8 cellular contexts compared by ENCODE assay signal in the genomic region with DNA sequence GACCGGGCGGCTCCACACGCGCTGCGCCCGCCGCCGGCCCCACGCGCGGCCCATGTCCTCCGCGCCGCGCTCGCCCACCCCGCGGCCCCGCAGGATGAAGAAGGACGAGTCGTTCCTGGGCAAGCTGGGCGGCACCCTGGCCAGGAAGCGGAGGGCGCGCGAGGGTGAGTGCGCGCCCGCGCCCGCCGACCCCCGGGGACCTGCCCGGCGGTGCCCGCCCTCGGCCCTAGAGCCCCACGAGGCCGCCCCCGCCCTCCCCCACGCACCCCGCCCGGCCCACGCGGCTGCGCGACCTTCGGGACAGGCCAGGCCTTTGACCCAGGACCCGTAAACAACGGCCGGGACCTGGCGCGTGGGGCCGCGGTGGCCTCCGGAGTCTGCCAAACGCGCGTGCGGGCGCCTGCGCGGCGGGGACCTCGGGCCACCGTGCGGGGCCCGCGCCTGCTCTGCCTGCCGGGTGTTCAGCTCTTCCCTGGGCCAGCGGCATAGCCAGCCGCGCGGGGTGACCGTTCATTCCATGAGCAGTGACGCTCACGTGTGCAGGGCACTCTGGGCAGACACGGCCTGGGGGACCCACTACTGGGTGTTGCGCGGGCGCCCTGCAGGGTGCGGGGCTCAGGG. TPM values are rescaled to one million over a fixed set of nuclear protein-coding genes. Genes with fewer than 3 reads are reported as not detected.
A peak's percentile ranks its signal among the peaks of the same experiment; 100 is the strongest.
DNase-seq lines count a peak whose midpoint lies in the region; ATAC-seq lines count a peak whose summit lies in the region.

A gene with protein sequence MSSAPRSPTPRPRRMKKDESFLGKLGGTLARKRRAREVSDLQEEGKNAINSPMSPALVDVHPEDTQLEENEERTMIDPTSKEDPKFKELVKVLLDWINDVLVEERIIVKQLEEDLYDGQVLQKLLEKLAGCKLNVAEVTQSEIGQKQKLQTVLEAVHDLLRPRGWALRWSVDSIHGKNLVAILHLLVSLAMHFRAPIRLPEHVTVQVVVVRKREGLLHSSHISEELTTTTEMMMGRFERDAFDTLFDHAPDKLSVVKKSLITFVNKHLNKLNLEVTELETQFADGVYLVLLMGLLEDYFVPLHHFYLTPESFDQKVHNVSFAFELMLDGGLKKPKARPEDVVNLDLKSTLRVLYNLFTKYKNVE (plus strand): TSS at position 15 of the 621 bp plus-strand sequence. CDS start 38 bp downstream, at position 53.

- no peak within 1 kb of the TSS for H2BK12ac ChIP-seq in trophoblast cell (ENCODE audit: low read length)

- no peaks in the 10 kb centered on the region for H3K36me3 ChIP-seq in trophoblast cell (ENCODE audit: control insufficient read depth in 1 of 2, insufficient read depth in 2 of 2, low read length in 2 of 2)

- WGBS in trophoblast cell (ENCODE audit: extremely low coverage, insufficient coverage, insufficient read length) = no CpG with 5 or more reads among the region's 82 CpGs

- H2BK5ac ChIP-seq in trophoblast cell (ENCODE audit: low read depth, low read length, poor library complexity) = no peak within 1 kb of the TSS

- H4K8ac ChIP-seq in trophoblast cell (ENCODE audit: low read depth, low read length) = peak within 1 kb of the TSS; percentile 42

- no peak within 1 kb of the TSS for H3K18ac ChIP-seq in trophoblast cell (ENCODE audit: low read length)

- peak within 1 kb of the TSS; percentile 22 for H4K12ac ChIP-seq in trophoblast cell (ENCODE audit: low read depth, low read length)

- intact Hi-C loops in Right ventricle myocardium superior (cut with DNase I) = no loop called here

- H3K4me1 ChIP-seq in trophoblast cell (ENCODE audit: control insufficient read depth in 1 of 2, insufficient read depth in 2 of 2, low read length in 2 of 2) = peaks cover 4 to 5% of the 10 kb centered on the region in 2 experiments

- H3K4me2 ChIP-seq in trophoblast cell (ENCODE audit: low read length) = peak within 1 kb of the TSS; percentile 84

- H3K27me3 Mint-ChIP-seq in IgD-negative memory B cell = no peaks in the 10 kb centered on the region

- peak; percentile 28 for ATAC-seq in Right ventricle myocardium superior (ENCODE audit: poor library complexity)
- no peak for ATAC-seq in HG03159 (IDR thresholded peaks at IDR 0.05; ENCODE audit: unreplicated experiment)

- peaks cover 2% of the 10 kb centered on the region for H3K9me3 ChIP-seq in trophoblast cell (ENCODE audit: insufficient read depth, low read depth, low read length)

- H3K79me2 ChIP-seq in trophoblast cell (ENCODE audit: control insufficient read depth, insufficient read depth, low read length, poor library complexity) = no peaks in the 10 kb centered on the region

- no peak within 1 kb of the TSS for H2AK5ac ChIP-seq in trophoblast cell (ENCODE audit: low read length)

- peak within 1 kb of the TSS; percentile 93 to 100 (median 99) for H3K27ac Mint-ChIP-seq in IgD-negative memory B cell

- H3K36me3 Mint-ChIP-seq in IgD-negative memory B cell = peaks cover 4% of the 10 kb centered on the region

- no peak within 1 kb of the TSS for H3K27ac ChIP-seq in trophoblast cell (ENCODE audit: low read depth, low read length)

- no peak within 1 kb of the TSS for H2BK120ac ChIP-seq in trophoblast cell (ENCODE audit: insufficient read depth, low read length, poor library complexity)

- H3K23ac ChIP-seq in trophoblast cell (ENCODE audit: low read length) = no peak within 1 kb of the TSS

- no peak within 1 kb of the TSS for H4K91ac ChIP-seq in trophoblast cell (ENCODE audit: low read depth, low read length)

- no peaks in the 10 kb centered on the region for H3K79me1 ChIP-seq in trophoblast cell (ENCODE audit: low read length)

- H3K4me1 Mint-ChIP-seq in IgD-negative memory B cell = peaks cover 22 to 44% (median 40%) of the 10 kb centered on the region in 3 donors

- peak within 1 kb of the TSS; percentile 4 for H3K9ac ChIP-seq in trophoblast cell (ENCODE audit: low read length)

- DNase-seq in EL = peak; percentile 29
- DNase-seq in activated T-helper 9 cell treated with anti-CD3 and anti-CD28 coated beads, Interleukin-2, amount 50 U/mL, for 16 hours (ENCODE audit: low read depth) = peak; percentile 6
- peak; percentile 69 for DNase-seq in Right ventricle myocardium superior
- peak in 1 of 2 donors; percentile 33 for DNase-seq in trophoblast cell
- DNase-seq in activated gamma-delta T cell treated with Interleukin-2 at 50 U/mL for 16 hours = no peak
- no peak for DNase-seq in NCI-H774 (lab: John Stamatoyannopoulos, UW)

- H3K14ac ChIP-seq in trophoblast cell (ENCODE audit: low read length) = no peak within 1 kb of the TSS

- peaks cover 3% of the 10 kb centered on the region for H3K27me3 ChIP-seq in trophoblast cell (ENCODE audit: insufficient read depth, low read length)

- peak within 1 kb of the TSS; percentile 79 to 96 (median 91) for H3K4me3 Mint-ChIP-seq in IgD-negative memory B cell

- no peaks in the 10 kb centered on the region for H3K9me3 Mint-ChIP-seq in IgD-negative memory B cell

- peak within 1 kb of the TSS; percentile 59 for H3K4me3 ChIP-seq in trophoblast cell (ENCODE audit: low read depth, low read length)

- H2AFZ ChIP-seq in trophoblast cell (ENCODE audit: insufficient read depth, low read length, poor library complexity) = peak within 1 kb of the TSS; percentile 66

- H3K4ac ChIP-seq in trophoblast cell (ENCODE audit: low read depth, low read length) = no peak within 1 kb of the TSS

RNA-seq across cellular contexts. Expression of the gene that starts here (rescaled TPM):
- 22.8 TPM for polyA plus RNA-seq in IgD-negative memory B cell
- total RNA-seq in Right ventricle myocardium superior = 194 TPM
- polyA plus RNA-seq in trophoblast cell (2013) = 0.94 and 1.00 TPM in 2 replicates

Comparison
In these comparisons a context has a peak if more than half of its experiments do, and no peak if none do; other contexts are left out.
1. DNase-seq: peak in EL (single experiment), activated T-helper 9 cell treated with anti-CD3 and anti-CD28 coated beads, Interleukin-2, amount 50 U/mL, for 16 hours (single experiment) and Right ventricle myocardium superior (single experiment); none in activated gamma-delta T cell treated with Interleukin-2 at 50 U/mL for 16 hours (single experiment) and NCI-H774 (single experiment).